ENCODE assay signal across 22 cellular contexts in the genomic region with DNA sequence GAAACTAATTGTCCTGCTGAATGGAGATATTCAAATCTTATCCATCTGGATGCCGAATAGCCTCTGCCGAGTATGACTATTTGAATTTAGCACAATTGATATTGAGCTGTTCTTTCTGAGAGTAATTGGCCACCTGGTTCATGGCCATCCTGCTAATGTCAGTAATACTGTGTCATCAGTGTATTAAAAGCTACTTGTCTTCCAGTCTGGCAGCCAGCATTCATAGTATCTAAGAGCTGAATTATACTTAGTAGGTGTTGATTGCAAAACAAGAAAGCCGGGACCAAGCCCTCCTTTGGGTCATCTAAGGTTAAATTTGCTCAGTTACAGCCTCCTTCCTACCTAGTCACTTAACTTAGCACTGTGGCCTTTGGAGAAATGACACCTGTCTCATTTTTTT.
A peak's percentile ranks its signal among the peaks of the same experiment; 100 is the strongest.
DNase-seq lines count a peak whose midpoint lies in the region; ATAC-seq, FAIRE-seq and TF ChIP-seq lines count a peak whose summit lies in the region.
"Had no signal": no experiment of that assay in that cellular context is flagged by ENCODE, and none has a peak within 500 bp of the region (broad histone marks: within the 10 kb centered on the region; RNA-seq: fewer than 3 reads in every experiment).

No MANE protein-coding gene starts in this region.

- H3K27ac ChIP-seq in left ventricle myocardium inferior (replicated peaks) (peak overlapping the region; percentile 71), psoas muscle (peak overlapping the region; percentile 62)
- H3K27ac ChIP-seq: A549, BLaER1 had no signal

- no peak for FAIRE-seq in GM19239 (lab: Jason Lieb, UNC)
- FAIRE-seq: A549, GM12891, GM18507 had no signal

- no peak for ATAC-seq in SK-N-SH treated with all-trans-retinoic acid at 6 μM for 48 hours
- ATAC-seq in psoas muscle = peak; percentile 85 to 92 (median 90)
- ATAC-seq: A549 had no signal

- no peak for TF ChIP-seq CTCF in left ventricle myocardium inferior (IDR thresholded peaks at IDR 0.05; ENCODE audit: borderline replicate concordance)
- TF ChIP-seq CTCF in psoas muscle (IDR thresholded peaks at IDR 0.05) = no peak

- WGBS in psoas muscle, 3 donors = 18 to 40% (median 20%) methylated on average over 3 of the region's 3 CpGs

- no peaks in the 10 kb centered on the region for H3K9me3 ChIP-seq in left ventricle myocardium inferior (replicated peaks)
- H3K9me3 ChIP-seq in psoas muscle = no peaks in the 10 kb centered on the region
- H3K9me3 ChIP-seq: A549 had no signal

- H3K27me3 ChIP-seq in left ventricle myocardium inferior (ENCODE audit: low read depth) (no peaks in the 10 kb centered on the region), psoas muscle (ENCODE audit: insufficient read depth in 3 of 3, low read length in 2 of 3) (no peaks in the 10 kb centered on the region)
- H3K27me3 ChIP-seq: BLaER1 had no signal

- DNase-seq in NCI-H1930 (lab: John Stamatoyannopoulos, UW) (peak; percentile 10 to 61), left ventricle myocardium inferior (no peak), psoas muscle (no peak), NCI-H82 (lab: John Stamatoyannopoulos, UW) (no peak), putamen (ENCODE audit: low spot score) (no peak), GM19239 (ENCODE audit: insufficient read length, low spot score) (no peak), NCI-H748 (lab: John Stamatoyannopoulos, UW; ENCODE audit: unreplicated experiment) (no peak)
- DNase-seq: Calu3; CD4-positive, alpha-beta memory T cell; H9; KG1; NCI-H1105 treated with DMSO at 0.1 percent for 48 hours; NCI-H187; NCI-H345; NCI-H524 treated with DMSO at 0.1 percent for 48 hours; OCI-M1; SIG-M5 had no signal

- intact Hi-C loops in left ventricle myocardium inferior (cut with micrococcal nuclease) (no loop called here), psoas muscle (cut with DNase I) (loop anchor here in 1 of 2 donors (5.0 kb wide), 2 partner anchors 63 to 363 kb away; no protein-coding TSS in a partner anchor)

- H3K4me1 ChIP-seq in left ventricle myocardium inferior (peaks cover 56% of the 10 kb centered on the region), psoas muscle (peaks cover 47% of the 10 kb centered on the region)
- H3K4me1 ChIP-seq: A549, BLaER1 had no signal

- H3K36me3 ChIP-seq in left ventricle myocardium inferior = no peaks in the 10 kb centered on the region
- no peaks in the 10 kb centered on the region for H3K36me3 ChIP-seq in psoas muscle (ENCODE audit: insufficient read depth in 1 of 2, low read depth in 1 of 2)
- H3K36me3 ChIP-seq: BLaER1 had no signal

- H3K4me3 ChIP-seq in left ventricle myocardium inferior (no peak overlapping the region), psoas muscle (no peak overlapping the region)
- H3K4me3 ChIP-seq: A549, BLaER1 had no signal

TF ChIP-seq in SK-N-SH treated with all-trans-retinoic acid at 6 μM for 48 hours, 23 proteins besides CTCF, POLR2A, EP300 and RAD21:
- no peak for TF ChIP-seq BACH2 (CRISPR knock-in tag; IDR thresholded peaks at IDR 0.05; ENCODE audit: borderline replicate concordance)
- TF ChIP-seq TCF4 (CRISPR knock-in tag; IDR thresholded peaks at IDR 0.05; ENCODE audit: borderline replicate concordance) = peak; percentile 25; the same call in 1 of the 2 replicates

Comparison
In these comparisons a context has a peak if more than half of its experiments do, and no peak if none do; other contexts are left out.
1. DNase-seq: peak in NCI-H1930 (2 of 2); none in left ventricle myocardium inferior (single experiment), psoas muscle (0 of 2), NCI-H82 (single experiment), putamen (single experiment), GM19239 (single experiment) and NCI-H748 (single experiment).